ENCODE assay signal across 8 cellular contexts in genomic region chr5:64766934-64767333, GRCh38. TPM values are rescaled to one million over a fixed set of nuclear protein-coding genes. Genes with fewer than 3 reads are reported as not detected.
DNase-seq lines count a peak whose midpoint lies in the region; ATAC-seq and TF ChIP-seq lines count a peak whose summit lies in the region.
"Had no signal": no experiment of that assay in that cellular context is flagged by ENCODE, and none has a peak within 500 bp of the region (broad histone marks: within the 10 kb centered on the region; RNA-seq: fewer than 3 reads in every experiment).

No MANE protein-coding gene starts in this region.

- H3K9ac ChIP-seq in GM23248 (peak overlapping the region; percentile 93), PC-3 (ENCODE audit: low read length) (peak overlapping the region; percentile 97)

- H3K27me3 ChIP-seq in GM23248 (replicated peaks; ENCODE audit: insufficient read depth) (no peaks in the 10 kb centered on the region), PC-3 (ENCODE audit: low read length) (no peaks in the 10 kb centered on the region), sigmoid colon (no peaks in the 10 kb centered on the region)

- TF ChIP-seq CTCF in PC-3 (conservative IDR thresholded peaks at IDR 0.05; ENCODE audit: low read depth, low read length) (no peak), epithelial cell of proximal tubule (conservative IDR thresholded peaks at IDR 0.05; ENCODE audit: low read depth, low read length) (no peak), sigmoid colon (IDR thresholded peaks at IDR 0.05) (no peak)

- no peaks in the 10 kb centered on the region for H3K9me3 ChIP-seq in GM23248 (ENCODE audit: low read depth)
- no peaks in the 10 kb centered on the region for H3K9me3 ChIP-seq in PC-3 (ENCODE audit: low read length)
- no peaks in the 10 kb centered on the region for H3K9me3 ChIP-seq in sigmoid colon

- H3K4me2 ChIP-seq in GM23248 (ENCODE audit: unreplicated experiment) (peak overlapping the region; percentile 100), PC-3 (ENCODE audit: low read length) (peak overlapping the region; percentile 94)

- no peak for TF ChIP-seq EP300 in sigmoid colon (IDR thresholded peaks at IDR 0.05)

- H3K9me2 ChIP-seq in GM23248 (ENCODE audit: insufficient read depth) (no peaks in the 10 kb centered on the region), PC-3 (replicated peaks; ENCODE audit: low read length) (no peaks in the 10 kb centered on the region)

- POLR2A ChIA-PET in PC-3 (lab: Charles Lee; ENCODE audit: unreplicated experiment), result interaction anchor here (0.9 kb wide), 1 partner anchor 796 kb away, joined by 3 read pairs; the partner anchor contains the start of genes CENPK and PPWD1

- H3K79me2 ChIP-seq in GM23248 (ENCODE audit: insufficient read depth) (peaks cover 97% of the 10 kb centered on the region), PC-3 (ENCODE audit: low read length) (peaks cover 86% of the 10 kb centered on the region)

- CTCF ChIA-PET in PC-3 (lab: Charles Lee), result interaction anchor here (0.6 kb wide), 1 partner anchor 16 kb away, joined by 3 read pairs; no protein-coding TSS in a partner anchor

- H4K20me1 ChIP-seq in GM23248 (ENCODE audit: insufficient read depth) (no peaks in the 10 kb centered on the region), PC-3 (ENCODE audit: low read length) (0 out of 2 replicates have a peak, but pooled peaks cover 5% of the 10 kb centered on the region)

- no peak for DNase-seq in GM23248
- no peak for DNase-seq in PC-3
- DNase-seq in epithelial cell of proximal tubule (ENCODE audit: low read depth), result no peak
- no peak for DNase-seq in sigmoid colon
- DNase-seq in EL, result no peak
- DNase-seq in SW480 (ENCODE audit: low spot score), result no peak
- DNase-seq: NCI-H510A treated with DMSO at 0.1 percent for 48 hours had no signal

- ATAC-seq in PC-3 (no peak), GM19452 (IDR thresholded peaks at IDR 0.05; ENCODE audit: unreplicated experiment) (no peak)

- 77 to 82% methylated on average over 2 of the region's 2 CpGs for WGBS in GM23248 (ENCODE audit: low coverage in 1 of 2, low lambda C conversion rate in 2 of 2, missing lambda C conversion rate in 2 of 2), 2 experiments
- WGBS in sigmoid colon, 2 donors, result 74 to 86% methylated on average over 2 of the region's 2 CpGs

- H3K27ac ChIP-seq in GM23248, result no peak overlapping the region
- H3K27ac ChIP-seq in PC-3 (ENCODE audit: low read length), result peak overlapping the region; percentile 90
- H3K27ac ChIP-seq in sigmoid colon, result no peak overlapping the region

- H3F3A ChIP-seq in GM23248 (ENCODE audit: insufficient read depth) (0 out of 2 replicates have a peak, but pooled peaks cover 6% of the 10 kb centered on the region), PC-3 (ENCODE audit: low read length, unreplicated experiment) (peaks cover 3% of the 10 kb centered on the region)

- H2AFZ ChIP-seq in GM23248 (no peak overlapping the region), PC-3 (ENCODE audit: low read length) (no peak overlapping the region)

- 0 out of 2 replicates have a peak, but pooled peaks cover 3% of the 10 kb centered on the region for H3K36me3 ChIP-seq in GM23248 (ENCODE audit: low read depth)
- 0 out of 2 replicates have a peak, but pooled peaks cover 3% of the 10 kb centered on the region for H3K36me3 ChIP-seq in PC-3 (ENCODE audit: low read depth, low read length)
- peaks cover 0 to 13% (median 0%) of the 10 kb centered on the region in 4 donors for H3K36me3 ChIP-seq in sigmoid colon

- H3K4me1 ChIP-seq in GM23248 (ENCODE audit: insufficient read depth) (peaks cover 32% of the 10 kb centered on the region), PC-3 (ENCODE audit: insufficient read depth, low read length) (peaks cover 45% of the 10 kb centered on the region), sigmoid colon (peaks cover 0 to 41% (median 34%) of the 10 kb centered on the region in 4 donors)

- in situ Hi-C loops in GM23248 (cut with MboI), result no loop called here

- BruUV-seq in PC-3 (replicated peaks; lab: Mats Ljungman, UMichigan), result no TSS peak

- H3K4me3 ChIP-seq in GM23248 (peak overlapping the region; percentile 99), PC-3 (ENCODE audit: low read length) (peak overlapping the region; percentile 96), epithelial cell of proximal tubule (ENCODE audit: low read depth, low read length) (peak overlapping the region; percentile 75), sigmoid colon (peak overlapping the region in 3 of 4 donors; percentile 64 to 74 (median 69))

- TF ChIP-seq POLR2A in sigmoid colon (IDR thresholded peaks at IDR 0.05), result no peak

- intact Hi-C loops in PC-3 (cut with micrococcal nuclease) (no loop called here), sigmoid colon (cut with DNase I) (loop anchor here (5.0 to 10.0 kb wide), 2 partner anchors 715 to 798 kb away; partner anchors contain the start of genes ADAMTS6, CENPK and PPWD1)

RNA-seq across cellular contexts. Expression of gene SREK1IP1, which starts 1.6 kb away (rescaled TPM):
- 7.3 and 16.2 TPM in 2 replicates for total RNA-seq in GM23248 (2014; rRNA removed; shearing (Covaris generic))
- 26.8 and 30.5 TPM in 2 replicates for polyA plus RNA-seq in GM23248 (2016; fragmentation: Nextera tagmentation; extraction: Ambion mirVana)
- total RNA-seq in PC-3 (2014; rRNA removed), result 3.0 and 6.4 TPM in 2 replicates
- total RNA-seq in epithelial cell of proximal tubule, result 5.9 and 6.2 TPM in 2 replicates
- total RNA-seq in sigmoid colon, result 10 to 100 TPM; 12.3 to 20.8 (median 14.0) TPM
- polyA plus RNA-seq in sigmoid colon, result 10 to 100 TPM in 2 of 3 donors, 1 to 10 TPM in 1; 4.2 to 13.6 (median 11.5) TPM

RNA-seq across cellular contexts. Expression of gene CWC27, which starts 1.8 kb away (rescaled TPM):
- 4.9 and 22.7 TPM in 2 replicates for total RNA-seq in GM23248 (2014; rRNA removed; shearing (Covaris generic))
- polyA plus RNA-seq in GM23248 (2016; fragmentation: Nextera tagmentation; extraction: Ambion mirVana) (30.5 and 32.7 TPM in 2 replicates), sigmoid colon (10 to 100 TPM; 11.3 to 16.8 (median 15.0) TPM)
- total RNA-seq in PC-3 (2014; rRNA removed) (12.6 and 14.7 TPM in 2 replicates), epithelial cell of proximal tubule (13.5 and 17.6 TPM in 2 replicates), sigmoid colon (10 to 100 TPM; 18.9 to 27.7 (median 19.7) TPM)
